Comparison of ENCODE assay signal across 2 cellular contexts in the genomic region with DNA sequence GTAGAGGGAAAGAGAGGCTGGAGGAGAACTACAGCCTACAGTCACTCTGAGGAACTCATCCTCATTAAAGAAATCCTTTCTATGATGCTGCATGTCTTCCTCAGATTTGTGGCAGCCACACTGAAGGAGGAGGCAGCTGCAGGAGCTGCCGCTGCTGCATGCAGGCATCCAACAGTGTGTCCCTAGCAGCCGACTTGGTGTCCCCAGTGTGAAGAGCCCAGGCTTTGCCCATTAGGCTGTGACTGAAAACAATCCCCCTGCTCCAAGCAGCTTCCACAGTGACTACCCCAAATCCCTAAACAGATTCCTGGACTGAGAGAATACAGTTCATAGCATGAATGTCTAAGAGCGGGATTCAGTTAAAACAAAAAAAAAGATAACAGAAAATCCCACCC.
TF ChIP-seq lines count a peak whose summit lies in the region.

No MANE protein-coding gene starts in this region.

TF ChIP-seq in H1, 55 proteins besides CTCF, POLR2A, EP300 and RAD21:
- TF ChIP-seq GTF2F1 (IDR thresholded peaks at IDR 0.05; ENCODE audit: borderline replicate concordance, low read depth, low read length) (no peak), SAP30 (IDR thresholded peaks at IDR 0.05; ENCODE audit: insufficient read depth, insufficient replicate concordance, low read length) (no peak), KDM5A (IDR thresholded peaks at IDR 0.05; ENCODE audit: low read length) (no peak), MAFK (IDR thresholded peaks at IDR 0.05; ENCODE audit: low read depth, low read length) (no peak), POU5F1 (IDR thresholded peaks at IDR 0.05; ENCODE audit: low read depth, low read length) (no peak), CBX5 (IDR thresholded peaks at IDR 0.05; ENCODE audit: low read depth, low read length) (no peak), HDAC6 (IDR thresholded peaks at IDR 0.05; ENCODE audit: low read depth, low read length) (no peak)
TF ChIP-seq in H1: peak in this region for 0.

TF ChIP-seq in neural cell, 6 proteins besides CTCF, POLR2A, EP300 and RAD21:
- TF ChIP-seq POLR2AphosphoS5 (IDR thresholded peaks at IDR 0.05) (peak; percentile 40), SMC3 (conservative IDR thresholded peaks at IDR 0.05; ENCODE audit: poor library complexity) (no peak), MXI1 (conservative IDR thresholded peaks at IDR 0.05; ENCODE audit: poor library complexity, severe bottlenecking) (no peak), EZH2 (IDR thresholded peaks at IDR 0.05; ENCODE audit: borderline replicate concordance, insufficient read depth, low read length, poor library complexity, severe bottlenecking) (no peak), TAF1 (IDR thresholded peaks at IDR 0.05; ENCODE audit: low read depth) (no peak)
- TF ChIP-seq, protein P1, sequence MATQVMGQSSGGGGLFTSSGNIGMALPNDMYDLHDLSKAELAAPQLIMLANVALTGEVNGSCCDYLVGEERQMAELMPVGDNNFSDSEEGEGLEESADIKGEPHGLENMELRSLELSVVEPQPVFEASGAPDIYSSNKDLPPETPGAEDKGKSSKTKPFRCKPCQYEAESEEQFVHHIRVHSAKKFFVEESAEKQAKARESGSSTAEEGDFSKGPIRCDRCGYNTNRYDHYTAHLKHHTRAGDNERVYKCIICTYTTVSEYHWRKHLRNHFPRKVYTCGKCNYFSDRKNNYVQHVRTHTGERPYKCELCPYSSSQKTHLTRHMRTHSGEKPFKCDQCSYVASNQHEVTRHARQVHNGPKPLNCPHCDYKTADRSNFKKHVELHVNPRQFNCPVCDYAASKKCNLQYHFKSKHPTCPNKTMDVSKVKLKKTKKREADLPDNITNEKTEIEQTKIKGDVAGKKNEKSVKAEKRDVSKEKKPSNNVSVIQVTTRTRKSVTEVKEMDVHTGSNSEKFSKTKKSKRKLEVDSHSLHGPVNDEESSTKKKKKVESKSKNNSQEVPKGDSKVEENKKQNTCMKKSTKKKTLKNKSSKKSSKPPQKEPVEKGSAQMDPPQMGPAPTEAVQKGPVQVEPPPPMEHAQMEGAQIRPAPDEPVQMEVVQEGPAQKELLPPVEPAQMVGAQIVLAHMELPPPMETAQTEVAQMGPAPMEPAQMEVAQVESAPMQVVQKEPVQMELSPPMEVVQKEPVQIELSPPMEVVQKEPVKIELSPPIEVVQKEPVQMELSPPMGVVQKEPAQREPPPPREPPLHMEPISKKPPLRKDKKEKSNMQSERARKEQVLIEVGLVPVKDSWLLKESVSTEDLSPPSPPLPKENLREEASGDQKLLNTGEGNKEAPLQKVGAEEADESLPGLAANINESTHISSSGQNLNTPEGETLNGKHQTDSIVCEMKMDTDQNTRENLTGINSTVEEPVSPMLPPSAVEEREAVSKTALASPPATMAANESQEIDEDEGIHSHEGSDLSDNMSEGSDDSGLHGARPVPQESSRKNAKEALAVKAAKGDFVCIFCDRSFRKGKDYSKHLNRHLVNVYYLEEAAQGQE (IDR thresholded peaks at IDR 0.05; ENCODE audit: borderline replicate concordance) = no peak
